34 cellular contexts compared by ENCODE assay signal in genomic region chr9:134841180-134841904, GRCh38. TPM values are rescaled to one million over a fixed set of nuclear protein-coding genes. Genes with fewer than 3 reads are reported as not detected.
"Had no signal": no experiment of that assay in that cellular context is flagged by ENCODE, and none has a peak within 500 bp of the region (broad histone marks: within the 10 kb centered on the region; RNA-seq: fewer than 3 reads in every experiment).

No MANE protein-coding gene starts in this region.

- H3K9me3 Mint-ChIP-seq: dendritic cell treated with granulocyte-macrophage colony-stimulating factor and Interleukin-4, amounts not matched to agents 40 ng/mL and 50 ng/mL, for 4 days; memory B cell; mesothelial cell of epicardium; natural killer cell treated with Interleukin-12 subunit alpha and Interleukin-12 subunit beta and Interleukin-15 and Interleukin-18, amount 100 ng/mL, for 72 hours; neural crest cell; stimulated activated effector memory CD8-positive, alpha-beta T cell treated with anti-CD3 and anti-CD28 coated beads, Interleukin-12 subunit alpha, Interleukin-12 subunit beta, amount 100 ng/mL, for 72 hours had no signal

- H2AFZ ChIP-seq: hepatocyte had no signal

- H3K9me3 ChIP-seq: colonic mucosa, esophagus muscularis mucosa, gastroesophageal sphincter, heart left ventricle, mucosa of descending colon, prostate gland, right atrium auricular region, stomach, thyroid gland, vagina had no signal

- H3K4me2 ChIP-seq: hepatocyte had no signal

- H3K27me3 ChIP-seq: colonic mucosa, esophagus muscularis mucosa, foreskin keratinocyte, gastroesophageal sphincter, heart left ventricle, hepatocyte, right atrium auricular region, stomach, thyroid gland, vagina had no signal

- ATAC-seq: foreskin keratinocyte; gastroesophageal sphincter; left ventricle myocardium superior; mucosa of descending colon; natural killer cell treated with Interleukin-12 subunit alpha and Interleukin-12 subunit beta and Interleukin-15 and Interleukin-18, amount 100 ng/mL, for 72 hours; sciatic nerve; stimulated activated effector memory CD8-positive, alpha-beta T cell treated with anti-CD3 and anti-CD28 coated beads, Interleukin-12 subunit alpha, Interleukin-12 subunit beta, amount 100 ng/mL, for 72 hours had no signal

- H3K36me3 Mint-ChIP-seq: memory B cell; naive B cell; natural killer cell treated with Interleukin-12 subunit alpha and Interleukin-12 subunit beta and Interleukin-15 and Interleukin-18, amount 100 ng/mL, for 72 hours had no signal

- H3K4me1 Mint-ChIP-seq: memory B cell; mesothelial cell of epicardium; naive B cell; neural crest cell; stimulated activated effector memory CD8-positive, alpha-beta T cell treated with anti-CD3 and anti-CD28 coated beads, Interleukin-12 subunit alpha, Interleukin-12 subunit beta, amount 100 ng/mL, for 72 hours had no signal

- H3K36me3 ChIP-seq: colonic mucosa, prostate gland, thyroid gland had no signal

- H3K4me1 ChIP-seq: colonic mucosa, foreskin keratinocyte, gastroesophageal sphincter, heart left ventricle, prostate gland, right atrium auricular region, stomach, thyroid gland, vagina had no signal

- H3K79me2 ChIP-seq: hepatocyte had no signal

- H3K27ac ChIP-seq: colonic mucosa, esophagus muscularis mucosa, foreskin keratinocyte, gastroesophageal sphincter, heart left ventricle, hepatocyte, prostate gland, right atrium auricular region, stomach, thyroid gland, vagina had no signal

- FAIRE-seq: endothelial cell of umbilical vein, islet of Langerhans had no signal

- H3K4me3 ChIP-seq: colonic mucosa, esophagus muscularis mucosa, gastroesophageal sphincter, heart left ventricle, hepatocyte, lung, mucosa of descending colon, prostate gland, right atrium auricular region, stomach, thyroid gland, vagina had no signal

- H3K4me3 Mint-ChIP-seq: dendritic cell treated with granulocyte-macrophage colony-stimulating factor and Interleukin-4, amounts not matched to agents 40 ng/mL and 50 ng/mL, for 4 days; memory B cell; mesothelial cell of epicardium; natural killer cell treated with Interleukin-12 subunit alpha and Interleukin-12 subunit beta and Interleukin-15 and Interleukin-18, amount 100 ng/mL, for 72 hours; neural crest cell; stimulated activated effector memory CD8-positive, alpha-beta T cell treated with anti-CD3 and anti-CD28 coated beads, Interleukin-12 subunit alpha, Interleukin-12 subunit beta, amount 100 ng/mL, for 72 hours had no signal

- H3K27me3 Mint-ChIP-seq: memory B cell; naive B cell; natural killer cell treated with Interleukin-12 subunit alpha and Interleukin-12 subunit beta and Interleukin-15 and Interleukin-18, amount 100 ng/mL, for 72 hours had no signal

- DNase-seq: colonic mucosa; effector CD8-positive, alpha-beta T cell; foreskin keratinocyte; heart left ventricle; kidney glomerular epithelial cell; left ventricle myocardium superior; naive B cell; stimulated activated CD4-positive, alpha-beta T cell treated with anti-CD3 and anti-CD28 coated beads, Interleukin-2, amount 100 ng/mL, for 24 hours; stimulated activated CD4-positive, alpha-beta T cell treated with anti-CD3 and anti-CD28 coated beads, Interleukin-4, amount 100 ng/mL, for 24 hours; stimulated activated naive CD4-positive, alpha-beta T cell treated with Interleukin-2 at 50 U/mL for 16 hours; stomach; thyroid gland; trophoblast cell had no signal

- H3K27ac Mint-ChIP-seq: dendritic cell treated with granulocyte-macrophage colony-stimulating factor and Interleukin-4, amounts not matched to agents 40 ng/mL and 50 ng/mL, for 4 days; memory B cell; mesothelial cell of epicardium; naive B cell; natural killer cell treated with Interleukin-12 subunit alpha and Interleukin-12 subunit beta and Interleukin-15 and Interleukin-18, amount 100 ng/mL, for 72 hours; stimulated activated effector memory CD8-positive, alpha-beta T cell treated with anti-CD3 and anti-CD28 coated beads, Interleukin-12 subunit alpha, Interleukin-12 subunit beta, amount 100 ng/mL, for 72 hours had no signal

RNA-seq across cellular contexts. Expression of gene FCN2, which starts 39.3 kb away (rescaled TPM):
- total RNA-seq: colonic mucosa; endothelial cell of umbilical vein; epithelial cell of proximal tubule; esophagus muscularis mucosa; fibroblast of lung; foreskin keratinocyte; gastroesophageal sphincter; hepatocyte; left ventricle myocardium superior; lung; mesothelial cell of epicardium; mucosa of descending colon; natural killer cell treated with Interleukin-12 subunit alpha and Interleukin-12 subunit beta and Interleukin-15 and Interleukin-18, amount 100 ng/mL, for 72 hours; neural crest cell; osteocyte; right atrium auricular region; sciatic nerve; stomach; temporal lobe; vagina had no signal
- polyA plus RNA-seq: endothelial cell of umbilical vein, fibroblast of lung, foreskin keratinocyte, hepatocyte had no signal
